In the genomic region with DNA sequence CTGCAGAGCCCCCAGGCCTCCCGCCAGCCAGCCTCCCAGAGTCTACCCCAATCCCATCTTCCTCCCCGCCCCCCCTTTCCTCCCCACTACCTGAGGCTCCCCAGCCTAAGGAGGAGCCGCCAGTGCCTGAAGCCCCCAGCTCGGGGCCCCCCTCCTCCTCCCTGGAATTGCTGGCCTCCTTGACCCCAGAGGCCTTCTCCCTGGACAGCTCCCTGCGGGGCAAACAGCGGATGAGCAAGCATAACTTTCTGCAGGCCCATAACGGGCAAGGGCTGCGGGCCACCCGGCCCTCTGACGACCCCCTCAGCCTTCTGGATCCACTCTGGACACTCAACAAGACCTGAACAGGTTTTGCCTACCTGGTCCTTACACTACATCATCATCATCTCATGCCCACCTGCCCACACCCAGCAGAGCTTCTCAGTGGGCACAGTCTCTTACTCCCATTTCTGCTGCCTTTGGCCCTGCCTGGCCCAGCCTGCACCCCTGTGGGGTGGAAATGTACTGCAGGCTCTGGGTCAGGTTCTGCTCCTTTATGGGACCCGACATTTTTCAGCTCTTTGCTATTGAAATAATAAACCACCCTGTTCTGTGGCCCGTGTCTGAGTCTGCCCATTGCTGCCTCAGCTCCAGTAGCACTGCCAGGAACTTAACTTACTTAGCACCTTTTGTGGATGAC, we compare ENCODE assay signal across 2 cellular contexts.
TF ChIP-seq lines count a peak whose summit lies in the region.

No MANE protein-coding gene starts in this region.

TF ChIP-seq in K562, 482 proteins besides CTCF, POLR2A, EP300 and RAD21:
- TF ChIP-seq KLF10 (CRISPR knock-in tag; IDR thresholded peaks at IDR 0.05) (no peak), CHD2 (IDR thresholded peaks at IDR 0.05; ENCODE audit: low read depth, low read length) (no peak), SAFB (IDR thresholded peaks at IDR 0.05; ENCODE audit: borderline replicate concordance, low read depth, low read length) (peak; percentile 62; the same call in 1 of the 2 replicates), PCBP1 (IDR thresholded peaks at IDR 0.05; ENCODE audit: low read depth, low read length, poor library complexity, severe bottlenecking) (peak; percentile 40), POLR2AphosphoS5 (IDR thresholded peaks at IDR 0.05; ENCODE audit: control insufficient read depth, insufficient read depth, low read depth, low read length) (peak; percentile 47; the same call in 1 of the 2 replicates), POLR2AphosphoS2 (IDR thresholded peaks at IDR 0.05; ENCODE audit: low read length) (0 out of 2 replicates have a peak, but pooled peaks have one; percentile 14), STAG1 (CRISPR knock-in tag; IDR thresholded peaks at IDR 0.05; ENCODE audit: borderline replicate concordance) (0 out of 2 replicates have a peak, but pooled peaks have one; percentile 21), RBM14 (IDR thresholded peaks at IDR 0.05; ENCODE audit: borderline replicate concordance, insufficient read depth, low read depth, low read length) (no peak), SRSF1 (IDR thresholded peaks at IDR 0.05; ENCODE audit: low read depth, low read length) (no peak), ETV1 (tag; conservative IDR thresholded peaks at IDR 0.05; ENCODE audit: low read depth) (no peak), POLR2G (IDR thresholded peaks at IDR 0.05; ENCODE audit: low read depth, low read length) (peak; percentile 11; the same call in 1 of the 2 replicates), PHF8 (IDR thresholded peaks at IDR 0.05; ENCODE audit: borderline replicate concordance, low read length) (no peak), THRAP3 (IDR thresholded peaks at IDR 0.05; ENCODE audit: borderline replicate concordance) (no peak), IFI16 (CRISPR knock-in tag; IDR thresholded peaks at IDR 0.05) (no peak), U2AF2 (optimal IDR thresholded peaks at IDR 0.05; ENCODE audit: low read depth, low read length) (no peak)

TF ChIP-seq in HepG2, 621 proteins besides CTCF, POLR2A, EP300 and RAD21:
- 0 out of 2 replicates have a peak, but pooled peaks have one; percentile 11 for TF ChIP-seq SALL1 (CRISPR knock-in tag; IDR thresholded peaks at IDR 0.05)
- TF ChIP-seq DPF2 (CRISPR knock-in tag; IDR thresholded peaks at IDR 0.05; ENCODE audit: borderline replicate concordance, low read depth): no peak
- no peak for TF ChIP-seq ZNF782 (CRISPR knock-in tag; IDR thresholded peaks at IDR 0.05; ENCODE audit: borderline replicate concordance)
- 0 out of 2 replicates have a peak, but pooled peaks have one; percentile 15 for TF ChIP-seq POLR2AphosphoS5 (IDR thresholded peaks at IDR 0.05; ENCODE audit: low read depth, low read length)
